Comparison of ENCODE assay signal across 17 cellular contexts in genomic region chr4:102504941-102505340, GRCh38. TPM values are rescaled to one million over a fixed set of nuclear protein-coding genes. Genes with fewer than 3 reads are reported as not detected.
DNase-seq lines count a peak whose midpoint lies in the region; ATAC-seq and TF ChIP-seq lines count a peak whose summit lies in the region.
"Had no signal": no experiment of that assay in that cellular context is flagged by ENCODE, and none has a peak within 500 bp of the region (broad histone marks: within the 10 kb centered on the region; RNA-seq: fewer than 3 reads in every experiment).

No MANE protein-coding gene starts in this region.

- H3K27ac ChIP-seq in BLaER1 treated with 17β-estradiol and CSF1 and Interleukin-3, amounts not matched to agents 10 nM and 100 nM: no peak overlapping the region
- H3K27ac ChIP-seq in DOHH2 (ENCODE audit: low read depth, low read length) (no peak overlapping the region), VCaP (peak overlapping the region; percentile 99), layer of hippocampus (ENCODE audit: low read depth, low read length) (peak overlapping the region; percentile 38), transverse colon (no peak overlapping the region), SJCRH30 (no peak overlapping the region)
- H3K27ac ChIP-seq: heart right ventricle, HL-60, SJSA1, stomach had no signal

- peaks cover 6 to 80% (median 53%) of the 10 kb centered on the region in 11 experiments; a peak in 18 of 22 replicates for H4K20me1 ChIP-seq in BLaER1 treated with 17β-estradiol and CSF1 and Interleukin-3, amounts not matched to agents 10 nM and 100 nM
- H4K20me1 ChIP-seq in DOHH2 (ENCODE audit: control insufficient read depth, insufficient read depth, low read depth, low read length): peaks cover 13% of the 10 kb centered on the region

- DNase-seq in transverse colon (no peak), SJCRH30 (no peak)
- DNase-seq: activated gamma-delta T cell; heart right ventricle; NCI-H2107; NK-92 treated with Interleukin-12 subunit alpha and Interleukin-12 subunit beta, amount 100 ng/mL, for 24 hours; retina; stimulated activated CD4-positive, alpha-beta T cell treated with anti-CD3 and anti-CD28 coated beads, Interleukin-4, amount 100 ng/mL, for 1 hour; stomach had no signal

- no peak for ATAC-seq in GM21619 (IDR thresholded peaks at IDR 0.05; ENCODE audit: unreplicated experiment)
- ATAC-seq: heart right ventricle, WTC11 had no signal

- H3K4me3 ChIP-seq in BLaER1 treated with 17β-estradiol and CSF1 and Interleukin-3, amounts not matched to agents 10 nM and 100 nM: peak overlapping the region in 4 of 10 experiments; percentile 75 to 94 (median 83); a peak in 5 of 20 replicates
- H3K4me3 ChIP-seq in DOHH2 (ENCODE audit: low read length) (peak overlapping the region; percentile 85), transverse colon (no peak overlapping the region), SJCRH30 (no peak overlapping the region)
- H3K4me3 ChIP-seq: SJSA1, stomach had no signal

- peaks cover 22 to 69% (median 36%) of the 10 kb centered on the region in 10 experiments for H3K4me1 ChIP-seq in BLaER1 treated with 17β-estradiol and CSF1 and Interleukin-3, amounts not matched to agents 10 nM and 100 nM
- H3K4me1 ChIP-seq in DOHH2 (ENCODE audit: control insufficient read depth, low read length): peaks cover 28% of the 10 kb centered on the region
- peaks cover 20 to 63% (median 31%) of the 10 kb centered on the region in 4 donors for H3K4me1 ChIP-seq in transverse colon
- H3K4me1 ChIP-seq in SJCRH30: no peaks in the 10 kb centered on the region; the same call in none of the 2 replicates

- WGBS in transverse colon (ENCODE audit: low coverage in 1 of 2), 2 donors: 38 to 50% methylated on average over 1 of the region's 1 CpG

- H3K27me3 ChIP-seq in BLaER1 treated with 17β-estradiol and CSF1 and Interleukin-3, amounts not matched to agents 10 nM and 100 nM: no peaks in the 10 kb centered on the region
- no peaks in the 10 kb centered on the region for H3K27me3 ChIP-seq in DOHH2 (ENCODE audit: control insufficient read depth, low read length)
- no peaks in the 10 kb centered on the region for H3K27me3 ChIP-seq in layer of hippocampus (ENCODE audit: control insufficient read depth, insufficient read depth, low read length)
- H3K27me3 ChIP-seq in transverse colon: no peaks in the 10 kb centered on the region
- no peaks in the 10 kb centered on the region for H3K27me3 ChIP-seq in SJCRH30
- H3K27me3 ChIP-seq: heart right ventricle, SJSA1, stomach had no signal

- intact Hi-C loops in transverse colon (cut with DNase I; ENCODE audit: low total_unique reads): loop anchor here (10.0 kb wide), 2 partner anchors 60 to 570 kb away; partner anchors contain the start of gene SLC9B2

- H3K9ac ChIP-seq in BLaER1 treated with 17β-estradiol and CSF1 and Interleukin-3, amounts not matched to agents 10 nM and 100 nM: peak overlapping the region in 3 of 11 experiments; percentile 99 to 100 (median 99); a peak in 2 of 22 replicates

- H3K9me3 ChIP-seq in BLaER1 treated with 17β-estradiol and CSF1 and Interleukin-3, amounts not matched to agents 10 nM and 100 nM (replicated peaks in 1 of 11): peaks cover 0 to 12% (median 5%) of the 10 kb centered on the region in 11 experiments; a peak in 13 of 22 replicates
- H3K9me3 ChIP-seq in DOHH2 (ENCODE audit: control insufficient read depth, insufficient read depth, low read length) (no peaks in the 10 kb centered on the region), transverse colon (no peaks in the 10 kb centered on the region), SJCRH30 (replicated peaks) (no peaks in the 10 kb centered on the region)
- H3K9me3 ChIP-seq: heart right ventricle, SJSA1, stomach had no signal

- in situ Hi-C loops in transverse colon (cut with MboI; ENCODE audit: low pct_ligation_motif_present in 1 of 4, low pct_unique_long_range_greater_than_20kb in 1 of 4, low sequenced_read_pairs in 3 of 4): loop anchor here in 1 of 4 donors (10.0 kb wide), 1 partner anchor 160 kb away; the partner anchor contains the start of gene SLC39A8

- H3K36me3 ChIP-seq in BLaER1 treated with 17β-estradiol and CSF1 and Interleukin-3, amounts not matched to agents 10 nM and 100 nM: peaks cover 2 to 20% (median 7%) of the 10 kb centered on the region in 11 experiments; a peak in 15 of 22 replicates
- H3K36me3 ChIP-seq in DOHH2 (ENCODE audit: control insufficient read depth, low read length) (peaks cover 39% of the 10 kb centered on the region), transverse colon (no peaks in the 10 kb centered on the region), SJCRH30 (0 out of 2 replicates have a peak, but pooled peaks cover 2% of the 10 kb centered on the region)
- H3K36me3 ChIP-seq: heart right ventricle, stomach had no signal

- no peaks in the 10 kb centered on the region for H3F3A ChIP-seq in DOHH2 (ENCODE audit: control insufficient read depth, insufficient read depth)

- H3K9me2 ChIP-seq in DOHH2 (replicated peaks; ENCODE audit: control insufficient read depth, low read length): no peaks in the 10 kb centered on the region

- H3K79me2 ChIP-seq in DOHH2 (ENCODE audit: control insufficient read depth, low read length): peaks cover 84% of the 10 kb centered on the region

- no peak for TF ChIP-seq POLR2A in transverse colon (IDR thresholded peaks at IDR 0.05)

- H3K4me2 ChIP-seq in BLaER1 treated with 17β-estradiol and CSF1 and Interleukin-3, amounts not matched to agents 10 nM and 100 nM: peak overlapping the region; percentile 77 to 98 (median 90); a peak in 20 of 22 replicates
- H3K4me2 ChIP-seq in DOHH2 (ENCODE audit: low read length): peak overlapping the region; percentile 96

- no peak for TF ChIP-seq EP300 in transverse colon (IDR thresholded peaks at IDR 0.05; ENCODE audit: low read depth)

- TF ChIP-seq CTCF in DOHH2 (IDR thresholded peaks at IDR 0.05; ENCODE audit: low read depth, low read length, poor library complexity, severe bottlenecking): no peak
- TF ChIP-seq CTCF in VCaP (conservative IDR thresholded peaks at IDR 0.05): no peak
- no peak for TF ChIP-seq CTCF in transverse colon (IDR thresholded peaks at IDR 0.05)

RNA-seq across cellular contexts. Expression of gene NFKB1, which starts 3.8 kb away (rescaled TPM):
- total RNA-seq in transverse colon: 10 to 100 TPM; 20.9 to 35.8 (median 25.2) TPM
- 33.6 and 34.2 TPM in 2 replicates for total RNA-seq in SJCRH30 (2014; rRNA removed; shearing (Covaris generic))

Comparison
In these comparisons a context has a peak if more than half of its experiments do, and no peak if none do; other contexts are left out.
1. H3K27ac ChIP-seq: peak in VCaP (single experiment) and layer of hippocampus (single experiment); none in BLaER1 treated with 17β-estradiol and CSF1 and Interleukin-3, amounts not matched to agents 10 nM and 100 nM (0 of 11), DOHH2 (single experiment), transverse colon (0 of 4) and SJCRH30 (single experiment).